11 cellular contexts compared by ENCODE assay signal in the genomic region with DNA sequence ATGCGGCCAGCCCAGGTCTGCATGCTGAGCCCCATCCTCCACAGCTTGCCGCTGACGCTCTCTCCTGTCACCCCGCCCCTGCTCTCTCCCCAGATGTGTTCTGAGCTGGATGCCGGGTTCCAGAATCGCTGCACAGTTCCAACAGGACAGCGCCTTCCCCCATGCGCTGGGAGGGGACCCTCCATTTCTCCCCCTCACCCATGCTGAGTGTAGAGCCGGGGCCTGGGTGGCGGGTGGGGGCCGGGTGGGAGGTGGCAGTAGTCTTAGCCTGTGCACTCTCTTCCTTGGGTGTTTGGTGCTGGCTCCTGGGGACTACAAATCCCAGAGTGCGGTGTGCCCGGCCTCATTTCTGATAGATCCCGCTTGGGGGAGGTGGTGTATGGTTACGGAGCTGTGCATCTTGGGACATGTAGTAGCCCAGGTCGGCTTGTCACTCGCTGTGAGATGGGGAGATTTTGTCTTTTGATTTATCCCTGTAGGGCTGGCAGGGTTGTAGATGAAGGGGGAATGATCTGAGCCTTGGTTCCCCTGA. TPM values are rescaled to one million over a fixed set of nuclear protein-coding genes. Genes with fewer than 3 reads are reported as not detected.
DNase-seq lines count a peak whose midpoint lies in the region; ATAC-seq, FAIRE-seq and TF ChIP-seq lines count a peak whose summit lies in the region.
"Had no signal": no experiment of that assay in that cellular context is flagged by ENCODE, and none has a peak within 500 bp of the region (broad histone marks: within the 10 kb centered on the region; RNA-seq: fewer than 3 reads in every experiment).

No MANE protein-coding gene starts in this region.

- DNase-seq in AG08395 (ENCODE audit: low spot score) (peak; percentile 74), NCI-H2171 treated with DMSO at 0.1 percent for 48 hours (lab: John Stamatoyannopoulos, UW) (peak; percentile 79), epithelial cell of prostate (ENCODE audit: low read depth, low spot score) (no peak), kidney (no peak)
- no peak for DNase-seq in stimulated activated CD4-positive, alpha-beta T cell treated with anti-CD3 and anti-CD28 coated beads, Interleukin-4, amount 100 ng/mL, for 1 hour
- DNase-seq: activated CD4-positive, alpha-beta T cell treated with anti-CD3 and anti-CD28 coated beads for 1 hour; erythroblast had no signal

- FAIRE-seq in kidney (lab: Jason Lieb, UNC): no peak

- peaks cover 24% of the 10 kb centered on the region for H3K36me3 Mint-ChIP-seq in nephron (ENCODE audit: low read depth)

- peak overlapping the region; percentile 63 for H3K27ac ChIP-seq in epithelial cell of prostate
- H3K27ac ChIP-seq in kidney (ENCODE audit: low read depth in 2 of 2, low read length in 2 of 2): no peak overlapping the region

- TF ChIP-seq CTCF in nephron (IDR thresholded peaks at IDR 0.05; ENCODE audit: unreplicated experiment in 3 of 3): no peak
- no peak for TF ChIP-seq CTCF in kidney (IDR thresholded peaks at IDR 0.05; ENCODE audit: borderline replicate concordance, extremely low read depth, insufficient read depth)

- H3K9me3 Mint-ChIP-seq in nephron: no peaks in the 10 kb centered on the region

- peaks cover 5% of the 10 kb centered on the region for H3K27me3 Mint-ChIP-seq in nephron (ENCODE audit: low read depth)

- intact Hi-C loops in kidney (cut with DNase I): loop anchor here (10.0 kb wide), 1 partner anchor 121 kb away; a partner anchor contains a TSS

- peak overlapping the region; percentile 48 to 90 (median 59) for H3K27ac Mint-ChIP-seq in nephron

- peaks cover 43% of the 10 kb centered on the region for H3K4me1 Mint-ChIP-seq in nephron

- peak overlapping the region in 1 of 3 experiments; percentile 11 for H3K4me3 Mint-ChIP-seq in nephron

- H3K9me3 ChIP-seq in kidney (ENCODE audit: control insufficient read depth in 1 of 2, low read length in 2 of 2): no peaks in the 10 kb centered on the region

- no peak overlapping the region for H3K4me3 ChIP-seq in kidney (ENCODE audit: low read length in 2 of 2)

- no peak overlapping the region for H3K9ac ChIP-seq in kidney (ENCODE audit: low read length in 2 of 2)

- peaks cover 0 to 6% of the 10 kb centered on the region in 2 donors for H3K4me1 ChIP-seq in kidney (ENCODE audit: control insufficient read depth in 1 of 2, insufficient read depth in 1 of 2, low read depth in 1 of 2, low read length in 2 of 2)

- H3K36me3 ChIP-seq in kidney (ENCODE audit: control insufficient read depth in 1 of 2, insufficient read depth in 2 of 2, low read length in 2 of 2): peaks cover 9 to 15% of the 10 kb centered on the region in 2 donors

- no peak for ATAC-seq in HG02759 (IDR thresholded peaks at IDR 0.05; ENCODE audit: unreplicated experiment)
- ATAC-seq in GM18861 (IDR thresholded peaks at IDR 0.05; ENCODE audit: unreplicated experiment): no peak

RNA-seq across cellular contexts. Expression of a gene that starts 6.8 kb away (rescaled TPM):
- 94.3 TPM for total RNA-seq in kidney
- 128 TPM for polyA plus RNA-seq in kidney (ENCODE audit: insufficient read depth, low read depth, low replicate concordance)

RNA-seq across cellular contexts. Expression of a gene that starts 23.2 kb away (rescaled TPM):
- not detected for total RNA-seq in kidney
- not detected for polyA plus RNA-seq in kidney (ENCODE audit: insufficient read depth, low read depth, low replicate concordance)

RNA-seq across cellular contexts. Expression of a gene that starts 32.2 kb away (rescaled TPM):
- 49.4 TPM for total RNA-seq in kidney
- polyA plus RNA-seq in kidney (ENCODE audit: insufficient read depth, low read depth, low replicate concordance): 156 TPM

RNA-seq across cellular contexts. Expression of a gene that starts 32.9 kb away (rescaled TPM):
- 0.98 TPM for total RNA-seq in kidney
- polyA plus RNA-seq in kidney (ENCODE audit: insufficient read depth, low read depth, low replicate concordance): 15.4 TPM
- total RNA-seq: H4 had no signal

RNA-seq across cellular contexts. Expression of a gene that starts 40.7 kb away (rescaled TPM):
- total RNA-seq in kidney: 29.9 TPM
- 53.8 TPM for polyA plus RNA-seq in kidney (ENCODE audit: insufficient read depth, low read depth, low replicate concordance)

Comparison
In these comparisons a context has a peak if more than half of its experiments do, and no peak if none do; other contexts are left out.
1. DNase-seq: peak in AG08395 (single experiment) and NCI-H2171 treated with DMSO at 0.1 percent for 48 hours (single experiment); none in epithelial cell of prostate (single experiment), kidney (single experiment) and stimulated activated CD4-positive, alpha-beta T cell treated with anti-CD3 and anti-CD28 coated beads, Interleukin-4, amount 100 ng/mL, for 1 hour (single experiment).